17 cellular contexts compared by ENCODE assay signal in genomic region chr21:15333943-15334342, GRCh38.
"Had no signal": no experiment of that assay in that cellular context is flagged by ENCODE, and none has a peak within 500 bp of the region (broad histone marks: within the 10 kb centered on the region; RNA-seq: fewer than 3 reads in every experiment).

No MANE protein-coding gene starts in this region.

- H3K4me1 ChIP-seq: adrenal gland, breast epithelium, gastrocnemius medialis, right lobe of liver had no signal

- H3K4me3 ChIP-seq: adrenal gland, breast epithelium, gastrocnemius medialis, right lobe of liver, thoracic aorta had no signal

- H3K9me3 Mint-ChIP-seq: activated CD8-positive, alpha-beta T cell treated with anti-CD3 and anti-CD28 coated beads for 36 hours; activated naive CD4-positive, alpha-beta T cell treated with anti-CD3 and anti-CD28 coated beads, Interleukin-2, amount 50 U/mL, for 72 hours; activated T-cell treated with anti-CD3 and anti-CD28 coated beads, Interleukin-2, amount 50 U/mL, for 4 hours; stimulated activated effector memory CD8-positive, alpha-beta T cell treated with anti-CD3 and anti-CD28 coated beads, Interleukin-12 subunit alpha, Interleukin-12 subunit beta, amount 100 ng/mL, for 72 hours had no signal

- H3K27me3 Mint-ChIP-seq: activated CD4-positive, alpha-beta T cell treated with anti-CD3 and anti-CD28 coated beads, Interleukin-2, amount 10 ng/mL, durations not matched to agents 24 days and 14 days; activated CD8-positive, alpha-beta T cell treated with anti-CD3 and anti-CD28 coated beads for 36 hours had no signal

- H3K27ac ChIP-seq: adrenal gland, breast epithelium, gastrocnemius medialis, right lobe of liver, thoracic aorta had no signal

- DNase-seq: activated CD4-positive, alpha-beta T cell treated with anti-CD3 and anti-CD28 coated beads, Interleukin-2, amount 10 ng/mL, durations not matched to agents 24 days and 14 days; activated CD8-positive, alpha-beta T cell treated with anti-CD3 and anti-CD28 coated beads for 36 hours; activated effector memory CD4-positive, alpha-beta T cell treated with anti-CD3 and anti-CD28 coated beads, Interleukin-2, amount 50 U/mL, for 16 hours; activated T-cell treated with anti-CD3 and anti-CD28 coated beads, Interleukin-2, amount 50 U/mL, for 4 hours; adrenal gland; cerebellar nuclear complex; cortex of kidney; gastrocnemius medialis; head of caudate nucleus; right lobe of liver; stimulated activated CD4-positive, alpha-beta T cell treated with anti-CD3 and anti-CD28 coated beads, Interleukin-4, amount 100 ng/mL, for 24 hours; T1000 had no signal

- H3K36me3 Mint-ChIP-seq: activated naive CD4-positive, alpha-beta T cell treated with anti-CD3 and anti-CD28 coated beads, Interleukin-2, amount 50 U/mL, for 72 hours; mesothelial cell of epicardium; stimulated activated effector memory CD8-positive, alpha-beta T cell treated with anti-CD3 and anti-CD28 coated beads, Interleukin-12 subunit alpha, Interleukin-12 subunit beta, amount 100 ng/mL, for 72 hours had no signal

- ATAC-seq: activated CD8-positive, alpha-beta T cell treated with anti-CD3 and anti-CD28 coated beads for 36 hours; activated naive CD4-positive, alpha-beta T cell treated with anti-CD3 and anti-CD28 coated beads, Interleukin-2, amount 50 U/mL, for 72 hours; activated T-cell treated with anti-CD3 and anti-CD28 coated beads, Interleukin-2, amount 50 U/mL, for 4 hours; gastrocnemius medialis; right lobe of liver; stimulated activated effector memory CD8-positive, alpha-beta T cell treated with anti-CD3 and anti-CD28 coated beads, Interleukin-12 subunit alpha, Interleukin-12 subunit beta, amount 100 ng/mL, for 72 hours had no signal

- H3K9me3 ChIP-seq: adrenal gland, breast epithelium, gastrocnemius medialis, right lobe of liver, thoracic aorta had no signal

- H3K27me3 ChIP-seq: adrenal gland, breast epithelium, gastrocnemius medialis, right lobe of liver had no signal

- H3K4me3 Mint-ChIP-seq: activated CD4-positive, alpha-beta T cell treated with anti-CD3 and anti-CD28 coated beads, Interleukin-2, amount 10 ng/mL, durations not matched to agents 24 days and 14 days; activated CD8-positive, alpha-beta T cell treated with anti-CD3 and anti-CD28 coated beads for 36 hours; activated T-cell treated with anti-CD3 and anti-CD28 coated beads, Interleukin-2, amount 50 U/mL, for 4 hours; mesothelial cell of epicardium; stimulated activated effector memory CD8-positive, alpha-beta T cell treated with anti-CD3 and anti-CD28 coated beads, Interleukin-12 subunit alpha, Interleukin-12 subunit beta, amount 100 ng/mL, for 72 hours had no signal

- H3K27ac Mint-ChIP-seq: activated CD4-positive, alpha-beta T cell treated with anti-CD3 and anti-CD28 coated beads, Interleukin-2, amount 10 ng/mL, durations not matched to agents 24 days and 14 days; activated CD8-positive, alpha-beta T cell treated with anti-CD3 and anti-CD28 coated beads for 36 hours; mesothelial cell of epicardium; stimulated activated effector memory CD8-positive, alpha-beta T cell treated with anti-CD3 and anti-CD28 coated beads, Interleukin-12 subunit alpha, Interleukin-12 subunit beta, amount 100 ng/mL, for 72 hours had no signal

- H3K36me3 ChIP-seq: adrenal gland, breast epithelium, gastrocnemius medialis, right lobe of liver, thoracic aorta had no signal

- H3K4me1 Mint-ChIP-seq: activated CD4-positive, alpha-beta T cell treated with anti-CD3 and anti-CD28 coated beads, Interleukin-2, amount 10 ng/mL, durations not matched to agents 24 days and 14 days; mesothelial cell of epicardium; stimulated activated effector memory CD8-positive, alpha-beta T cell treated with anti-CD3 and anti-CD28 coated beads, Interleukin-12 subunit alpha, Interleukin-12 subunit beta, amount 100 ng/mL, for 72 hours had no signal
